ENCODE assay signal across 21 cellular contexts in genomic region chr7:85489498-85489897, GRCh38.
DNase-seq lines count a peak whose midpoint lies in the region; ATAC-seq, FAIRE-seq and TF ChIP-seq lines count a peak whose summit lies in the region.
"Had no signal": no experiment of that assay in that cellular context is flagged by ENCODE, and none has a peak within 500 bp of the region (broad histone marks: within the 10 kb centered on the region; RNA-seq: fewer than 3 reads in every experiment).

No MANE protein-coding gene starts in this region.

- FAIRE-seq in GM12892 (lab: Jason Lieb, UNC), result no peak
- FAIRE-seq: A549 had no signal

- DNase-seq in A172 (ENCODE audit: low spot score), result peak; percentile 75
- DNase-seq in GM04504 (ENCODE audit: low read depth), result peak; percentile 67
- DNase-seq in RPMI8226, result peak; percentile 7
- DNase-seq in fibroblast of mammary gland (ENCODE audit: low read depth), result peak; percentile 93
- DNase-seq in dermis blood vessel endothelial cell, result no peak
- DNase-seq in GM12892 (ENCODE audit: insufficient read length), result no peak
- DNase-seq in NCI-H1694 treated with DMSO at 0.1 percent for 48 hours (lab: John Stamatoyannopoulos, UW), result no peak
- DNase-seq: activated CD4-positive, CD25-positive, alpha-beta regulatory T cell treated with anti-CD3 and anti-CD28 coated beads, Interleukin-2, amount 50 U/mL, for 72 hours; activated CD8-positive, alpha-beta memory T cell treated with anti-CD3 and anti-CD28 coated beads, Interleukin-2, amount 50 U/mL, for 4 hours; Caco-2; GOT3; KBM-7; NCI-H1417 treated with DMSO at 0.1 percent for 48 hours; NCI-H446 treated with DMSO at 0.1 percent for 48 hours; sigmoid colon; stimulated activated naive CD4-positive, alpha-beta T cell treated with Interleukin-2 at 50 U/mL for 16 hours; T-helper 1 cell had no signal

- no peak overlapping the region for H3K4me3 ChIP-seq in fibroblast of mammary gland (ENCODE audit: control insufficient read depth, low read depth, low read length)
- H3K4me3 ChIP-seq: A549, sigmoid colon had no signal

- TF ChIP-seq POLR2A in GM12892 (IDR thresholded peaks at IDR 0.05; ENCODE audit: low read depth, low read length), result no peak

- ATAC-seq in GM18870 (IDR thresholded peaks at IDR 0.05; ENCODE audit: unreplicated experiment), result no peak
- ATAC-seq: A549; activated naive CD4-positive, alpha-beta T cell treated with anti-CD3 and anti-CD28 coated beads, Interleukin-2, amount 50 U/mL, for 72 hours; esophagus mucosa had no signal

- TF ChIP-seq CTCF in fibroblast of mammary gland (conservative IDR thresholded peaks at IDR 0.05; ENCODE audit: control insufficient read depth, insufficient read depth, low read depth, low read length), result no peak

Comparison
In these comparisons a context has a peak if more than half of its experiments do, and no peak if none do; other contexts are left out.
1. DNase-seq: peak in A172 (single experiment), GM04504 (single experiment), RPMI8226 (single experiment) and fibroblast of mammary gland (single experiment); none in dermis blood vessel endothelial cell (single experiment), GM12892 (single experiment) and NCI-H1694 treated with DMSO at 0.1 percent for 48 hours (single experiment).